Comparison of ENCODE assay signal across 22 cellular contexts in the genomic region with DNA sequence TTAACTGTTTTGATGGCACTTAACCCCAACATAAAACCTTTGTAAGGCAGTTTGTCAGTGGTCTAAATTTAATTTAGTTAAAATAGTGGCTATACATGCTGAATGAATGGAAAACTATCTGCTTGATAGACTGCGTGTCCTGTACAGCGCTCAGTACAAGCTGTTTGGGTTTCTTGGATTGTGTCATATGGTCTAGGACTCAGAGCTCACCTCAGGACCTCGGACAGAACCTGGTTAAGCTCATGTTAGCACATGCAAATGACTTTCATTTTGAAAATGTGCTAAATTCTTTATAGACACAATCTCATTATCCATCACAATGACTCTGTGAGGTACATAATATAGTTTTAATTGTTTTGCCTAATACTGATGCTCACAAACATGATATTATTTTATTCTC. TPM values are rescaled to one million over a fixed set of nuclear protein-coding genes. Genes with fewer than 3 reads are reported as not detected.
A peak's percentile ranks its signal among the peaks of the same experiment; 100 is the strongest.
DNase-seq lines count a peak whose midpoint lies in the region; ATAC-seq, FAIRE-seq and TF ChIP-seq lines count a peak whose summit lies in the region.
"Had no signal": no experiment of that assay in that cellular context is flagged by ENCODE, and none has a peak within 500 bp of the region (broad histone marks: within the 10 kb centered on the region; RNA-seq: fewer than 3 reads in every experiment).

No MANE protein-coding gene starts in this region.

- TF ChIP-seq RAD21 in SK-N-SH (IDR thresholded peaks at IDR 0.05; ENCODE audit: low read length) = no peak

- H2AK5ac ChIP-seq in mesendoderm (ENCODE audit: low read length) = no peak overlapping the region

- no peak overlapping the region for H3K4me2 ChIP-seq in SK-N-SH
- no peak overlapping the region for H3K4me2 ChIP-seq in mesendoderm (ENCODE audit: low read length)

- H3K36me3 ChIP-seq in SK-N-SH (replicated peaks in 1 of 2; ENCODE audit: control insufficient read depth in 1 of 2, insufficient read depth in 2 of 2, low read length in 1 of 2) = no peaks in the 10 kb centered on the region
- no peaks in the 10 kb centered on the region for H3K36me3 ChIP-seq in bronchial epithelial cell (ENCODE audit: control insufficient read depth, insufficient read depth, low read length)
- H3K36me3 ChIP-seq in mesendoderm (ENCODE audit: control insufficient read depth, insufficient read depth, low read length) = no peaks in the 10 kb centered on the region
- no peaks in the 10 kb centered on the region for H3K36me3 ChIP-seq in vagina
- H3K36me3 ChIP-seq: MG63, SJCRH30 had no signal

- no peak overlapping the region for H2BK15ac ChIP-seq in mesendoderm (replicated peaks; ENCODE audit: low read depth)

- no peaks in the 10 kb centered on the region for H3K27me3 ChIP-seq in SK-N-SH (ENCODE audit: insufficient read depth)
- no peaks in the 10 kb centered on the region for H3K27me3 ChIP-seq in bronchial epithelial cell (ENCODE audit: control insufficient read depth, insufficient read depth, low read length)
- no peaks in the 10 kb centered on the region for H3K27me3 ChIP-seq in mesendoderm (ENCODE audit: insufficient read depth, low read length, poor library complexity)
- H3K27me3 ChIP-seq in vagina = no peaks in the 10 kb centered on the region
- H3K27me3 ChIP-seq: MG63, SJCRH30 had no signal

- no peak overlapping the region for H3K27ac ChIP-seq in SK-N-SH (ENCODE audit: low read depth in 2 of 2, low read length in 1 of 2)
- H3K27ac ChIP-seq in mesendoderm (ENCODE audit: low read depth, low read length) = no peak overlapping the region
- no peak overlapping the region for H3K27ac ChIP-seq in vagina
- H3K27ac ChIP-seq: 22Rv1, C4-2B, RWPE1, SJCRH30 had no signal

- no peak overlapping the region for H3K56ac ChIP-seq in mesendoderm (ENCODE audit: low read length)

- no peak for FAIRE-seq in bronchial epithelial cell (lab: Jason Lieb, UNC)
- no peak for FAIRE-seq in GM12891 (lab: Jason Lieb, UNC)

- H2BK5ac ChIP-seq in mesendoderm (ENCODE audit: low read length) = no peak overlapping the region

- POLR2A ChIA-PET in SK-N-SH (lab: Yijun Ruan, JAX) = no interaction called here

- no peak overlapping the region for H4K5ac ChIP-seq in mesendoderm (ENCODE audit: low read length)

- ATAC-seq in SK-N-SH treated with all-trans-retinoic acid at 6 μM for 48 hours (no peak), HG02970 (IDR thresholded peaks at IDR 0.05; ENCODE audit: low FRiP score, unreplicated experiment) (no peak)

- CTCF ChIA-PET in SK-N-SH (lab: Yijun Ruan, JAX) = interaction anchor here (0.6 to 1.7 kb wide), 4 partner anchors 9 to 221 kb away, joined by 3 to 5 read pairs (median 3); no protein-coding TSS in a partner anchor

- H3F3A ChIP-seq in SK-N-SH (replicated peaks; ENCODE audit: insufficient read depth) = no peaks in the 10 kb centered on the region

- TF ChIP-seq POLR2A in vagina (IDR thresholded peaks at IDR 0.05) (no peak), GM12891 (IDR thresholded peaks at IDR 0.05; ENCODE audit: low read depth, low read length) (no peak)

- intact Hi-C loops in vagina (cut with DNase I) = no loop called here

- TF ChIP-seq CTCF in SK-N-SH (IDR thresholded peaks at IDR 0.05) (no peak), bronchial epithelial cell (IDR thresholded peaks at IDR 0.05; ENCODE audit: insufficient read depth, low read length, severe bottlenecking) (no peak), vagina (IDR thresholded peaks at IDR 0.05) (no peak)

- no peak for DNase-seq in SK-N-SH
- peak; percentile 6 for DNase-seq in M059J (ENCODE audit: low read depth)
- peak; percentile 1 for DNase-seq in bronchial epithelial cell (ENCODE audit: low read depth)
- peak; percentile 6 for DNase-seq in mesendoderm
- no peak for DNase-seq in vagina (ENCODE audit: extremely low spot score in 2 of 2)
- DNase-seq in GM12891 (ENCODE audit: insufficient read length, low spot score) = no peak
- DNase-seq: COR-L47, DMS153, HCEC 1CT, MG63, NCI-H1105, NCI-H2029, NCI-H510A, NCI-H82, SJCRH30 had no signal

- no peak overlapping the region for H4K8ac ChIP-seq in mesendoderm (ENCODE audit: low read depth, low read length)

- no peak overlapping the region for H3K23ac ChIP-seq in mesendoderm (ENCODE audit: low read length)

- no peak overlapping the region for H2BK120ac ChIP-seq in mesendoderm (ENCODE audit: low read depth, low read length)

- TF ChIP-seq EP300 in SK-N-SH (IDR thresholded peaks at IDR 0.05; ENCODE audit: borderline replicate concordance in 1 of 2, low read depth in 1 of 2, low read length in 1 of 2) = no peak

- 54% methylated on average over 3 of the region's 3 CpGs for WGBS in SK-N-SH (ENCODE audit: low lambda C conversion rate)
- whole genome bisulfite sequencing in mesendoderm (ENCODE audit: extremely low coverage, insufficient coverage, low lambda C conversion rate) = no CpG with 5 or more reads among the region's 3 CpGs

- no peak overlapping the region for H3K4ac ChIP-seq in mesendoderm (ENCODE audit: low read depth, low read length)

- H3K9ac ChIP-seq in SK-N-SH (no peak overlapping the region), mesendoderm (ENCODE audit: low read length) (no peak overlapping the region)

- H3K79me2 ChIP-seq in SK-N-SH (ENCODE audit: insufficient read depth) = no peaks in the 10 kb centered on the region
- H3K79me2 ChIP-seq in mesendoderm (ENCODE audit: control insufficient read depth, insufficient read depth, low read length) = no peaks in the 10 kb centered on the region

- H3K18ac ChIP-seq in mesendoderm (ENCODE audit: low read length) = no peak overlapping the region

- H3K4me1 ChIP-seq in SK-N-SH (ENCODE audit: control insufficient read depth in 1 of 2, insufficient read depth in 2 of 2, low read depth in 1 of 2, low read length in 1 of 2) = no peaks in the 10 kb centered on the region
- H3K4me1 ChIP-seq in mesendoderm (ENCODE audit: control insufficient read depth, low read depth, low read length) = no peaks in the 10 kb centered on the region
- no peaks in the 10 kb centered on the region for H3K4me1 ChIP-seq in vagina
- H3K4me1 ChIP-seq: SJCRH30 had no signal

- no peaks in the 10 kb centered on the region for H4K20me1 ChIP-seq in SK-N-SH (ENCODE audit: insufficient read depth)

- H3K4me3 ChIP-seq in SK-N-SH (ENCODE audit: low read depth in 2 of 2, low read length in 1 of 2) = no peak overlapping the region
- H3K4me3 ChIP-seq in bronchial epithelial cell (ENCODE audit: low read depth, low read length) = no peak overlapping the region
- H3K4me3 ChIP-seq in mesendoderm (ENCODE audit: low read length) = no peak overlapping the region
- no peak overlapping the region for H3K4me3 ChIP-seq in vagina
- H3K4me3 ChIP-seq: MG63, SJCRH30 had no signal

- no peaks in the 10 kb centered on the region for H3K9me3 ChIP-seq in SK-N-SH
- H3K9me3 ChIP-seq in vagina = no peaks in the 10 kb centered on the region
- H3K9me3 ChIP-seq: MG63, SJCRH30 had no signal

- H3K9me2 ChIP-seq in SK-N-SH = no peaks in the 10 kb centered on the region

- no peaks in the 10 kb centered on the region for H3K79me1 ChIP-seq in mesendoderm (ENCODE audit: low read length)

- H2AFZ ChIP-seq in SK-N-SH (ENCODE audit: low read depth) = no peak overlapping the region

TF ChIP-seq in SK-N-SH, 30 proteins besides CTCF, POLR2A, EP300 and RAD21 (continues in another document):
- no peak for TF ChIP-seq RFX5 (IDR thresholded peaks at IDR 0.05; ENCODE audit: low read length)

TF ChIP-seq in SK-N-SH treated with all-trans-retinoic acid at 6 μM for 48 hours, 23 proteins besides CTCF, POLR2A, EP300 and RAD21 (continues in another document):
- TF ChIP-seq RARB (CRISPR knock-in tag; IDR thresholded peaks at IDR 0.05) (no peak), ZNF70 (CRISPR knock-in tag; IDR thresholded peaks at IDR 0.05) (no peak), TCF4 (CRISPR knock-in tag; IDR thresholded peaks at IDR 0.05; ENCODE audit: borderline replicate concordance) (no peak)
- TF ChIP-seq, protein P1, sequence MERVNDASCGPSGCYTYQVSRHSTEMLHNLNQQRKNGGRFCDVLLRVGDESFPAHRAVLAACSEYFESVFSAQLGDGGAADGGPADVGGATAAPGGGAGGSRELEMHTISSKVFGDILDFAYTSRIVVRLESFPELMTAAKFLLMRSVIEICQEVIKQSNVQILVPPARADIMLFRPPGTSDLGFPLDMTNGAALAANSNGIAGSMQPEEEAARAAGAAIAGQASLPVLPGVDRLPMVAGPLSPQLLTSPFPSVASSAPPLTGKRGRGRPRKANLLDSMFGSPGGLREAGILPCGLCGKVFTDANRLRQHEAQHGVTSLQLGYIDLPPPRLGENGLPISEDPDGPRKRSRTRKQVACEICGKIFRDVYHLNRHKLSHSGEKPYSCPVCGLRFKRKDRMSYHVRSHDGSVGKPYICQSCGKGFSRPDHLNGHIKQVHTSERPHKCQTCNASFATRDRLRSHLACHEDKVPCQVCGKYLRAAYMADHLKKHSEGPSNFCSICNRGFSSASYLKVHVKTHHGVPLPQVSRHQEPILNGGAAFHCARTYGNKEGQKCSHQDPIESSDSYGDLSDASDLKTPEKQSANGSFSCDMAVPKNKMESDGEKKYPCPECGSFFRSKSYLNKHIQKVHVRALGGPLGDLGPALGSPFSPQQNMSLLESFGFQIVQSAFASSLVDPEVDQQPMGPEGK (CRISPR knock-in tag; IDR thresholded peaks at IDR 0.05; ENCODE audit: borderline replicate concordance) = no peak

TF ChIP-seq in GM12891, 5 proteins besides CTCF, POLR2A, EP300 and RAD21:
- no peak for TF ChIP-seq SPI1 (IDR thresholded peaks at IDR 0.05; ENCODE audit: low read depth, low read length)
- no peak for TF ChIP-seq TAF1 (IDR thresholded peaks at IDR 0.05; ENCODE audit: low read depth, low read length)
- TF ChIP-seq POLR2AphosphoS5 (IDR thresholded peaks at IDR 0.05; ENCODE audit: low read depth, low read length) = no peak
- TF ChIP-seq PAX5 (IDR thresholded peaks at IDR 0.05; ENCODE audit: insufficient read depth, low read length, severe bottlenecking) = no peak
- no peak for TF ChIP-seq POU2F2 (IDR thresholded peaks at IDR 0.05; ENCODE audit: low read depth, low read length)

RNA-seq across cellular contexts. Expression of a gene that starts 55.7 kb away (rescaled TPM):
- 0.02 and 0.06 TPM in 2 replicates for polyA plus RNA-seq in SK-N-SH (2012; rRNA removed)
- 0.08 and 0.10 TPM in 2 replicates for polyA plus RNA-seq in SK-N-SH (2012; cell fraction: cytosol; rRNA removed)
- polyA plus RNA-seq in SK-N-SH (2012; cell fraction: nucleus; rRNA removed) = 0.02 and 0.06 TPM in 2 replicates
- total RNA-seq in M059J (2014; rRNA removed; shearing (Covaris generic)) = 1.0 and 1.6 TPM in 2 replicates
- total RNA-seq in bronchial epithelial cell (0.13 TPM in 1 of 2 replicates, not detected in the other), vagina (7.4 TPM)
- 0.60 TPM for polyA plus RNA-seq in mesendoderm (2013, experiment 1 of 2)
- 0.52 TPM for polyA plus RNA-seq in mesendoderm (2013, experiment 2 of 2)
- under 0.01 TPM for polyA plus RNA-seq in GM12891 (2012; ENCODE audit: low read depth, missing spikeins)
- total RNA-seq: HT-29, OCI-LY7 had no signal

Comparison
In these comparisons a context has a peak if more than half of its experiments do, and no peak if none do; other contexts are left out.
1. DNase-seq: peak in M059J (single experiment), bronchial epithelial cell (single experiment) and mesendoderm (single experiment); none in SK-N-SH (single experiment), vagina (0 of 2) and GM12891 (single experiment).